9 cellular contexts compared by ENCODE assay signal in genomic region chr2:96225016-96225533, GRCh38. TPM values are rescaled to one million over a fixed set of nuclear protein-coding genes. Genes with fewer than 3 reads are reported as not detected.
DNase-seq lines count a peak whose midpoint lies in the region; ATAC-seq and TF ChIP-seq lines count a peak whose summit lies in the region.
"Had no signal": no experiment of that assay in that cellular context is flagged by ENCODE, and none has a peak within 500 bp of the region (broad histone marks: within the 10 kb centered on the region; RNA-seq: fewer than 3 reads in every experiment).

No MANE protein-coding gene starts in this region.

- in situ Hi-C loops in GM13977 (cut with MboI; ENCODE audit: low pct_unique_long_range_greater_than_20kb, low sequenced_read_pairs, unreplicated experiment): no loop called here
- in situ Hi-C loops in mammary epithelial cell (cut with MboI; ENCODE audit: low sequenced_read_pairs in 2 of 2): no loop called here

- ATAC-seq in GM21526 (IDR thresholded peaks at IDR 0.05; ENCODE audit: low FRiP score, unreplicated experiment): peak; percentile 66
- peak; percentile 26 for ATAC-seq in effector memory CD8-positive, alpha-beta T cell (replicated peaks)
- ATAC-seq in left cardiac atrium: no peak

- H3K36me3 Mint-ChIP-seq in effector memory CD8-positive, alpha-beta T cell (ENCODE audit: insufficient read depth): peaks cover 2% of the 10 kb centered on the region

- no peaks in the 10 kb centered on the region for H3K9me3 ChIP-seq in mammary epithelial cell (replicated peaks; ENCODE audit: insufficient read depth, low read length)

- H3K27me3 ChIP-seq in HL-60 (ENCODE audit: insufficient read depth, poor library complexity, severe bottlenecking) (no peaks in the 10 kb centered on the region), mammary epithelial cell (ENCODE audit: insufficient read depth, low read length) (no peaks in the 10 kb centered on the region)

- H3K4me1 ChIP-seq in mammary epithelial cell (ENCODE audit: insufficient read depth, low read length): no peaks in the 10 kb centered on the region

- H3K27ac ChIP-seq in HL-60 (replicated peaks): peak overlapping the region; percentile 75
- H3K27ac ChIP-seq in mammary epithelial cell (ENCODE audit: insufficient read depth, low read depth, low read length): no peak overlapping the region

- TF ChIP-seq CTCF in GM13977 (IDR thresholded peaks at IDR 0.05; ENCODE audit: extremely low read depth, insufficient read depth, missing control alignments): no peak
- no peak for TF ChIP-seq CTCF in HL-60 (IDR thresholded peaks at IDR 0.05; ENCODE audit: insufficient read depth, low read length)
- TF ChIP-seq CTCF in mammary epithelial cell (conservative IDR thresholded peaks at IDR 0.05 in 1 of 2, IDR thresholded peaks at IDR 0.05 in 1 of 2; ENCODE audit: extremely low read depth in 1 of 2, insufficient read depth in 1 of 2, low read depth in 1 of 2, low read length in 2 of 2): no peak

- WGBS in mammary epithelial cell (ENCODE audit: low coverage, missing lambda C conversion rate): 100% methylated on average over 3 of the region's 3 CpGs

- H4K20me1 ChIP-seq in mammary epithelial cell (ENCODE audit: insufficient read depth, low read length): no peaks in the 10 kb centered on the region

- no peak overlapping the region for H2AFZ ChIP-seq in mammary epithelial cell (ENCODE audit: low read depth, low read length)

- BruUV-seq in mammary epithelial cell (replicated peaks; lab: Mats Ljungman, UMichigan): no TSS peak

- no peaks in the 10 kb centered on the region for H3K4me1 Mint-ChIP-seq in effector memory CD8-positive, alpha-beta T cell (ENCODE audit: low read depth in 2 of 2)

- H3K4me2 ChIP-seq in mammary epithelial cell (ENCODE audit: insufficient read depth, low read depth, low read length): no peak overlapping the region

- no peak overlapping the region for H3K4me3 ChIP-seq in HL-60 (replicated peaks; ENCODE audit: insufficient read depth, low read length)
- no peak overlapping the region for H3K4me3 ChIP-seq in mammary epithelial cell (replicated peaks in 1 of 3; ENCODE audit: insufficient read depth in 1 of 3, low read depth in 2 of 3, low read length in 3 of 3)

- no peak overlapping the region for H3K27ac Mint-ChIP-seq in effector memory CD8-positive, alpha-beta T cell
- H3K27ac Mint-ChIP-seq: brain had no signal

- H3K79me2 ChIP-seq in mammary epithelial cell (ENCODE audit: insufficient read depth, low read length): no peaks in the 10 kb centered on the region

- CTCF ChIA-PET in mammary epithelial cell (lab: Charles Lee; ENCODE audit: low non-redundant PET): no interaction called here

- no peaks in the 10 kb centered on the region for H3K9me3 Mint-ChIP-seq in effector memory CD8-positive, alpha-beta T cell
- H3K9me3 Mint-ChIP-seq: brain had no signal

- no peaks in the 10 kb centered on the region for H3K27me3 Mint-ChIP-seq in effector memory CD8-positive, alpha-beta T cell
- H3K27me3 Mint-ChIP-seq: brain had no signal

- no peaks in the 10 kb centered on the region for H3K36me3 ChIP-seq in mammary epithelial cell (ENCODE audit: insufficient read depth, low read length)

- intact Hi-C loops in mammary epithelial cell (cut with micrococcal nuclease) (no loop called here), left cardiac atrium (cut with DNase I) (no loop called here), posterior cingulate gyrus (cut with DNase I) (no loop called here)

- DNase-seq in GM13977 (ENCODE audit: low spot score) (peak; percentile 38), HL-60 (ENCODE audit: low read depth in 1 of 2, low spot score in 1 of 2) (peak; percentile 71 to 72), mammary epithelial cell (no peak), left cardiac atrium (no peak), posterior cingulate gyrus (no peak), NCI-H1092 (lab: John Stamatoyannopoulos, UW) (no peak)
- no peak for DNase-seq in effector memory CD8-positive, alpha-beta T cell

- H3K9ac ChIP-seq in mammary epithelial cell (ENCODE audit: insufficient read depth, low read length): no peak overlapping the region

- dilution Hi-C loops in mammary epithelial cell (cut with HindIII; ENCODE audit: low sequenced_read_pairs): no loop called here

- H3K4me3 Mint-ChIP-seq in effector memory CD8-positive, alpha-beta T cell: no peak overlapping the region
- H3K4me3 Mint-ChIP-seq: brain had no signal

RNA-seq across cellular contexts. Expression of gene STARD7, which starts 16.4 kb away (rescaled TPM):
- total RNA-seq in mammary epithelial cell: 100 to 1,000 TPM in 1 of 2 donors, 10 to 100 TPM in 1; 96.7 to 241 TPM
- polyA plus RNA-seq in mammary epithelial cell: 65.8 TPM
- 90.8 TPM for polyA minus RNA-seq in mammary epithelial cell
- 100 to 1,000 TPM; 135 to 185 TPM for total RNA-seq in left cardiac atrium

RNA-seq across cellular contexts. Expression of gene TMEM127, which starts 40.7 kb away (rescaled TPM):
- 10 to 100 TPM; 39.9 to 43.8 TPM for total RNA-seq in mammary epithelial cell
- polyA plus RNA-seq in mammary epithelial cell: 47.6 TPM
- 36.5 TPM for polyA minus RNA-seq in mammary epithelial cell
- total RNA-seq in left cardiac atrium: 10 to 100 TPM; 64.4 to 86.6 TPM

RNA-seq across cellular contexts. Expression of gene CIAO1, which starts 41.0 kb away (rescaled TPM):
- total RNA-seq in mammary epithelial cell: 10 to 100 TPM; 64.5 to 93.9 TPM
- 92.4 TPM for polyA plus RNA-seq in mammary epithelial cell
- polyA minus RNA-seq in mammary epithelial cell: 108 TPM
- 10 to 100 TPM; 50.0 to 52.7 TPM for total RNA-seq in left cardiac atrium

Comparison
In these comparisons a context has a peak if more than half of its experiments do, and no peak if none do; other contexts are left out.
1. DNase-seq: peak in GM13977 (single experiment) and HL-60 (2 of 2); none in effector memory CD8-positive, alpha-beta T cell (0 of 3), mammary epithelial cell (single experiment), left cardiac atrium (single experiment), posterior cingulate gyrus (0 of 10) and NCI-H1092 (single experiment).
2. ATAC-seq: peak in GM21526 (single experiment) and effector memory CD8-positive, alpha-beta T cell (single experiment); none in left cardiac atrium (0 of 2).